10 cellular contexts compared by ENCODE assay signal in the genomic region with DNA sequence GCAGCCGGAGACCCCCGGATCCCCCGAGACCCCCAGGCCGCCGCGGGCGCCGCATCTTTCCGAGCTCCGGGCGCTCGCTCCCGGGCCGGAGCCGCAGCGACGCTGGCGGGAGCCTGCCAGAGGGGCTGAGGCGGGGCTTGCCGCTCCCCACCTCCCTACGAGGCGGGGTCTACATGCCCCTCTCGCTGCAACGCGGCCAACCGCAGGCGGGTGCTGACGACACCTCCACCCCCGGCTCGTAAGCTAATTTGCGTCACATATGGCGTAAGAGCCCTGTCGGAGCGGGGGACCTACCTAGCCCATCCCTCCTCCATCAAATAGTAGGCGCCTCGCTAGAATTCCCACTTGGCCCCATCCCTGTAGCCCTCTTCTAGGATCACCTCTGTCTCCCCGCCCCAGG. TPM values are rescaled to one million over a fixed set of nuclear protein-coding genes. Genes with fewer than 3 reads are reported as not detected.
A peak's percentile ranks its signal among the peaks of the same experiment; 100 is the strongest.
DNase-seq lines count a peak whose midpoint lies in the region; ATAC-seq, FAIRE-seq and TF ChIP-seq lines count a peak whose summit lies in the region.
"Had no signal": no experiment of that assay in that cellular context is flagged by ENCODE, and none has a peak within 500 bp of the region (broad histone marks: within the 10 kb centered on the region; RNA-seq: fewer than 3 reads in every experiment).

Gene PTPRN, minus strand, starts transcription at position 124 of the 400 bp plus-strand sequence. Its CDS starts 69 bp downstream, at position 55.

- TF ChIP-seq CTCF in natural killer cell (IDR thresholded peaks at IDR 0.05) (no peak), upper lobe of right lung (IDR thresholded peaks at IDR 0.05) (no peak), transverse colon (IDR thresholded peaks at IDR 0.05) (no peak)

- in situ Hi-C loops in transverse colon (cut with MboI; ENCODE audit: low pct_ligation_motif_present in 1 of 4, low pct_unique_long_range_greater_than_20kb in 1 of 4, low sequenced_read_pairs in 3 of 4), result loop anchor here in 3 of 4 donors (10.0 to 25.0 kb wide), 2 partner anchors 154 to 272 kb away; partner anchors contain the start of gene CFAP65 (in 2 of the 3)

- H3K4me1 ChIP-seq in upper lobe of right lung (no peaks in the 10 kb centered on the region), transverse colon (peaks cover 0 to 6% (median 0%) of the 10 kb centered on the region in 4 donors)

- H3K9me3 Mint-ChIP-seq in natural killer cell, result no peaks in the 10 kb centered on the region
- H3K9me3 Mint-ChIP-seq in natural killer cell treated with Interleukin-12 subunit alpha and Interleukin-12 subunit beta and Interleukin-15 and Interleukin-18, amount 100 ng/mL, for 72 hours, result no peaks in the 10 kb centered on the region

- no peak within 1 kb of the TSS for H3K27ac Mint-ChIP-seq in natural killer cell
- H3K27ac Mint-ChIP-seq in natural killer cell treated with Interleukin-12 subunit alpha and Interleukin-12 subunit beta and Interleukin-15 and Interleukin-18, amount 100 ng/mL, for 72 hours, result no peak within 1 kb of the TSS

- H3K4me1 Mint-ChIP-seq in natural killer cell, result no peaks in the 10 kb centered on the region
- H3K4me1 Mint-ChIP-seq in natural killer cell treated with Interleukin-12 subunit alpha and Interleukin-12 subunit beta and Interleukin-15 and Interleukin-18, amount 100 ng/mL, for 72 hours (ENCODE audit: low read depth in 2 of 2), result no peaks in the 10 kb centered on the region

- WGBS in transverse colon (ENCODE audit: low coverage in 1 of 2), 2 donors, result 0 to 24% methylated on average over 1 to 35 of the region's 37 CpGs

- no peak within 1 kb of the TSS for H3K27ac ChIP-seq in upper lobe of right lung
- H3K27ac ChIP-seq in transverse colon, result no peak within 1 kb of the TSS

- no peak for TF ChIP-seq POLR2A in transverse colon (IDR thresholded peaks at IDR 0.05)

- H3K36me3 Mint-ChIP-seq in natural killer cell, result no peaks in the 10 kb centered on the region
- H3K36me3 Mint-ChIP-seq in natural killer cell treated with Interleukin-12 subunit alpha and Interleukin-12 subunit beta and Interleukin-15 and Interleukin-18, amount 100 ng/mL, for 72 hours, result no peaks in the 10 kb centered on the region

- intact Hi-C loops in natural killer cell (cut with micrococcal nuclease), result no loop called here
- intact Hi-C loops in head of caudate nucleus (cut with DNase I), result no loop called here
- intact Hi-C loops in upper lobe of right lung (cut with DNase I), result no loop called here
- intact Hi-C loops in transverse colon (cut with DNase I; ENCODE audit: low total_unique reads), result no loop called here

- peak in 2 of 3 donors; percentile 20 to 43 for ATAC-seq in natural killer cell
- ATAC-seq in natural killer cell treated with Interleukin-12 subunit alpha and Interleukin-12 subunit beta and Interleukin-15 and Interleukin-18, amount 100 ng/mL, for 72 hours, result no peak
- ATAC-seq in upper lobe of right lung, result no peak
- ATAC-seq in GM18517 (IDR thresholded peaks at IDR 0.05; ENCODE audit: unreplicated experiment), result no peak

- no peaks in the 10 kb centered on the region for H3K9me3 ChIP-seq in upper lobe of right lung
- H3K9me3 ChIP-seq in transverse colon, result no peaks in the 10 kb centered on the region

- TF ChIP-seq EP300 in transverse colon (IDR thresholded peaks at IDR 0.05; ENCODE audit: low read depth), result no peak

- H3K27me3 ChIP-seq in upper lobe of right lung (peaks cover 51% of the 10 kb centered on the region), transverse colon (peaks cover 67% of the 10 kb centered on the region)

- H3K36me3 ChIP-seq in upper lobe of right lung, result no peaks in the 10 kb centered on the region
- H3K36me3 ChIP-seq in transverse colon, result no peaks in the 10 kb centered on the region

- DNase-seq in natural killer cell, result no peak
- no peak for DNase-seq in natural killer cell treated with Interleukin-12 subunit alpha and Interleukin-12 subunit beta and Interleukin-15 and Interleukin-18, amount 100 ng/mL, for 72 hours (ENCODE audit: low spot score)
- peak; percentile 47 for DNase-seq in RPMI7951 (ENCODE audit: low read depth)
- DNase-seq in head of caudate nucleus, result peak; percentile 58 to 97 (median 84)
- peak; percentile 49 for DNase-seq in upper lobe of right lung
- no peak for DNase-seq in HTR-8/SVneo (ENCODE audit: insufficient read length, low spot score)
- DNase-seq in transverse colon, result no peak
- DNase-seq: activated CD8-positive, alpha-beta memory T cell treated with anti-CD3 and anti-CD28 coated beads, Interleukin-2, amount 50 U/mL, for 4 hours; CD4-positive, CD25-positive, alpha-beta regulatory T cell had no signal

- H3K27me3 Mint-ChIP-seq in natural killer cell (ENCODE audit: low read depth in 2 of 2), result peaks cover 44 to 46% of the 10 kb centered on the region in 2 donors
- peaks cover 43 to 60% of the 10 kb centered on the region in 2 donors for H3K27me3 Mint-ChIP-seq in natural killer cell treated with Interleukin-12 subunit alpha and Interleukin-12 subunit beta and Interleukin-15 and Interleukin-18, amount 100 ng/mL, for 72 hours

- H3K4me3 ChIP-seq in upper lobe of right lung (no peak within 1 kb of the TSS), transverse colon (no peak within 1 kb of the TSS)

- no peak for FAIRE-seq in HTR-8/SVneo (lab: Jason Lieb, UNC)

- H3K4me3 Mint-ChIP-seq in natural killer cell, result no peak within 1 kb of the TSS
- H3K4me3 Mint-ChIP-seq in natural killer cell treated with Interleukin-12 subunit alpha and Interleukin-12 subunit beta and Interleukin-15 and Interleukin-18, amount 100 ng/mL, for 72 hours, result no peak within 1 kb of the TSS
- H3K4me3 Mint-ChIP-seq: CD4-positive, CD25-positive, alpha-beta regulatory T cell had no signal

RNA-seq across cellular contexts. Expression of gene PTPRN, which starts in this region (rescaled TPM):
- total RNA-seq in natural killer cell (under 1 TPM in 2 of 3 donors, not detected in 1; 0.23 to 0.35 TPM), upper lobe of right lung (not detected), transverse colon (1 to 10 TPM in 3 of 4 donors, under 1 TPM in 1; 0.60 to 2.6 (median 2.1) TPM)
- total RNA-seq in natural killer cell treated with Interleukin-12 subunit alpha and Interleukin-12 subunit beta and Interleukin-15 and Interleukin-18, amount 100 ng/mL, for 72 hours, result not detected
- 3.2 and 4.4 TPM in 2 replicates for total RNA-seq in RPMI7951 (2014; rRNA removed; shearing (Covaris generic))
- total RNA-seq: CD4-positive, CD25-positive, alpha-beta regulatory T cell had no signal

Comparison
In these comparisons a context has a peak if more than half of its experiments do, and no peak if none do; other contexts are left out.
1. Peak in ATAC-seq in natural killer cell; RNA of the gene not detected or under 1 TPM.
2. Peak in DNase-seq in upper lobe of right lung; RNA of the gene not detected or under 1 TPM.
3. DNase-seq: peak in RPMI7951 (single experiment) and head of caudate nucleus (42 of 42); none in natural killer cell (single experiment), natural killer cell treated with Interleukin-12 subunit alpha and Interleukin-12 subunit beta and Interleukin-15 and Interleukin-18, amount 100 ng/mL, for 72 hours (single experiment), HTR-8/SVneo (single experiment) and transverse colon (single experiment).